15 cellular contexts compared by ENCODE assay signal in the genomic region with DNA sequence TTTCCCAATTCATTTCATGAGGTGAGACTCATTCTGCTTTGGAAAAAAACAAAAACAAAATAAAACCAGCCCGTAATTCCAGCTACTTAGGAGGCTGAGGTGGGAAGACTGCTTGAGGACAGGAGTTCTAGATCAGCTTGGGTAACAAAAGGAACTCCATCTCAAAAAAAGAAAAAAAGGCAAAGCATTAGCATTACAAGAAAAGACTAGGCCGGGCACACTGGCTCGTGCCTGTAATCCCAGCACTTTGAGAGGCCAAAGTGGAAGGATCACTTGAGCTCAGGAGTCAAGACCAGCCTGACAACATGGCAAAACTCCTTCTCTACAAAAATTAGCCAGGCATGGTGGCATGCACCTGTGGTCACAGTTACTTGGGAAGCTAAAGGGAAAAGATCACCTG. TPM values are rescaled to one million over a fixed set of nuclear protein-coding genes. Genes with fewer than 3 reads are reported as not detected.
DNase-seq lines count a peak whose midpoint lies in the region; ATAC-seq and TF ChIP-seq lines count a peak whose summit lies in the region.
"Had no signal": no experiment of that assay in that cellular context is flagged by ENCODE, and none has a peak within 500 bp of the region (broad histone marks: within the 10 kb centered on the region; RNA-seq: fewer than 3 reads in every experiment).

No MANE protein-coding gene starts in this region.

- H3K9me3 ChIP-seq in NT2/D1 (ENCODE audit: insufficient read depth, low read length) (no peaks in the 10 kb centered on the region), trophoblast cell (ENCODE audit: insufficient read depth, low read depth, low read length) (no peaks in the 10 kb centered on the region), mucosa of descending colon (no peaks in the 10 kb centered on the region)

- peak overlapping the region; percentile 36 for H3K4ac ChIP-seq in trophoblast cell (ENCODE audit: low read depth, low read length)

- no peak overlapping the region for H2BK12ac ChIP-seq in trophoblast cell (ENCODE audit: low read length)

- no peak overlapping the region for H2AK5ac ChIP-seq in trophoblast cell (ENCODE audit: low read length)

- no CpG with 5 or more reads among the region's 3 CpGs for WGBS in trophoblast cell (ENCODE audit: extremely low coverage, insufficient coverage, insufficient read length)

- no peak overlapping the region for H2AFZ ChIP-seq in trophoblast cell (ENCODE audit: insufficient read depth, low read length, poor library complexity)

- no peak overlapping the region for H4K8ac ChIP-seq in trophoblast cell (ENCODE audit: low read depth, low read length)

- no peak overlapping the region for H3K18ac ChIP-seq in trophoblast cell (ENCODE audit: low read length)

- no peaks in the 10 kb centered on the region for H3K79me2 ChIP-seq in trophoblast cell (ENCODE audit: control insufficient read depth, insufficient read depth, low read length, poor library complexity)

- no peak overlapping the region for H3K9ac ChIP-seq in NT2/D1 (ENCODE audit: insufficient read length, low read depth)
- no peak overlapping the region for H3K9ac ChIP-seq in trophoblast cell (ENCODE audit: low read length)

- no peak for TF ChIP-seq CTCF in foreskin keratinocyte (conservative IDR thresholded peaks at IDR 0.05)
- TF ChIP-seq CTCF in mucosa of descending colon (IDR thresholded peaks at IDR 0.05) = no peak

- H3K27me3 ChIP-seq in NT2/D1 (ENCODE audit: insufficient read depth, insufficient read length) = no peaks in the 10 kb centered on the region
- H3K27me3 ChIP-seq in foreskin keratinocyte = no peaks in the 10 kb centered on the region
- no peaks in the 10 kb centered on the region for H3K27me3 ChIP-seq in trophoblast cell (ENCODE audit: insufficient read depth, low read length)

- ATAC-seq in foreskin keratinocyte (no peak), mucosa of descending colon (no peak)
- ATAC-seq: CD8-positive, alpha-beta T cell had no signal

- no peak overlapping the region for H2BK120ac ChIP-seq in trophoblast cell (ENCODE audit: insufficient read depth, low read length, poor library complexity)

- H3K23ac ChIP-seq in trophoblast cell (ENCODE audit: low read length) = no peak overlapping the region

- no peak overlapping the region for H4K91ac ChIP-seq in trophoblast cell (ENCODE audit: low read depth, low read length)

- DNase-seq in ELF-1 (ENCODE audit: low read depth, low spot score) = peak; percentile 59
- DNase-seq in NT2/D1 (ENCODE audit: low read depth, low spot score) = peak; percentile 35
- no peak for DNase-seq in foreskin keratinocyte
- DNase-seq in trophoblast cell = peak in 1 of 2 donors; percentile 14
- no peak for DNase-seq in D341Med (ENCODE audit: low spot score)
- DNase-seq in posterior cingulate gyrus = no peak
- DNase-seq in mucosa of descending colon = no peak
- DNase-seq: CD8-positive, alpha-beta T cell; Karpas-422; MM.1S; NCI-H1105; NCI-H1694 treated with DMSO at 0.1 percent for 48 hours; NCI-H446 treated with DMSO at 0.1 percent for 48 hours; NCI-H748 treated with DMSO at 0.1 percent for 48 hours; Right ventricle myocardium superior had no signal

- H3K79me1 ChIP-seq in trophoblast cell (ENCODE audit: low read length) = no peaks in the 10 kb centered on the region

- no peak overlapping the region for H3K14ac ChIP-seq in trophoblast cell (ENCODE audit: low read length)

- intact Hi-C loops in posterior cingulate gyrus (cut with DNase I) = no loop called here
- intact Hi-C loops in mucosa of descending colon (cut with DNase I, micrococcal nuclease) = no loop called here

- no peak overlapping the region for H4K12ac ChIP-seq in trophoblast cell (ENCODE audit: low read depth, low read length)

- H3K4me2 ChIP-seq in trophoblast cell (ENCODE audit: low read length) = no peak overlapping the region

- no peak overlapping the region for H2BK5ac ChIP-seq in trophoblast cell (ENCODE audit: low read depth, low read length, poor library complexity)

- H3K4me1 ChIP-seq in NT2/D1 (ENCODE audit: insufficient read depth, insufficient read length) (no peaks in the 10 kb centered on the region), foreskin keratinocyte (peaks cover 11% of the 10 kb centered on the region), trophoblast cell (ENCODE audit: control insufficient read depth in 1 of 2, insufficient read depth in 2 of 2, low read length in 2 of 2) (no peaks in the 10 kb centered on the region), mucosa of descending colon (ENCODE audit: low read depth) (no peaks in the 10 kb centered on the region)

- H3K36me3 ChIP-seq in NT2/D1 (ENCODE audit: insufficient read depth, insufficient read length, low read length) = peaks cover 51% of the 10 kb centered on the region
- peaks cover 29 to 43% of the 10 kb centered on the region in 2 experiments for H3K36me3 ChIP-seq in trophoblast cell (ENCODE audit: control insufficient read depth in 1 of 2, insufficient read depth in 2 of 2, low read length in 2 of 2)
- no peaks in the 10 kb centered on the region for H3K36me3 ChIP-seq in mucosa of descending colon (ENCODE audit: low read depth)

- H3K4me3 ChIP-seq in NT2/D1 (ENCODE audit: insufficient read length, low read depth) (no peak overlapping the region), trophoblast cell (ENCODE audit: low read depth, low read length) (no peak overlapping the region), mucosa of descending colon (no peak overlapping the region)

- H3K27ac ChIP-seq in foreskin keratinocyte (peak overlapping the region; percentile 7), trophoblast cell (ENCODE audit: low read depth, low read length) (no peak overlapping the region)

RNA-seq across cellular contexts. Expression of a gene that starts 33.9 kb away (rescaled TPM):
- total RNA-seq in foreskin keratinocyte (30.4 and 32.8 TPM in 2 replicates), mucosa of descending colon (10 to 100 TPM; 34.7 to 39.7 (median 38.8) TPM)
- polyA plus RNA-seq in foreskin keratinocyte = 4.0 and 5.1 TPM in 2 replicates
- polyA plus RNA-seq in trophoblast cell (2013) = 23.5 and 24.5 TPM in 2 replicates

Comparison
In these comparisons a context has a peak if more than half of its experiments do, and no peak if none do; other contexts are left out.
1. DNase-seq: peak in ELF-1 (single experiment) and NT2/D1 (single experiment); none in foreskin keratinocyte (0 of 2), D341Med (single experiment), posterior cingulate gyrus (0 of 10) and mucosa of descending colon (0 of 3).